18 cellular contexts compared by ENCODE assay signal in the genomic region with DNA sequence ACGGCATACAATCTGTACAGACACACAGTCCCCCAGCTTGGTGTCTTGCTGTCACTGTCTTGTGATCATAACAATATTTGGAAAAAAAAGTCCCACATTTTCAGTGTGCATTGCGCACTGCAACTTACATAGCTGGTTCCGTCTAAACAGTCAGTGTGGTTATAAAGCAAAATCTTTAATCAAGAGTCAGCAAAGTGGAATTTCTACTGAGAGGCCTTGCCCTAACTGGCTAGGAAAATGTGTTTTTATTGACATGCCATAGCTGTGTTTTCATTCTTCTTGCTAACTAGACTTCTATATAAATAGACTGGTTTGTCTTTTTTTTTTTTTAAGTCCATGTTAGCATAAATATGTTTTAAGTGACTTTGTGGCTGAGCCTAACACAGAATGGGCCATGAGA.
A peak's percentile ranks its signal among the peaks of the same experiment; 100 is the strongest.
DNase-seq lines count a peak whose midpoint lies in the region; FAIRE-seq and TF ChIP-seq lines count a peak whose summit lies in the region.
"Had no signal": no experiment of that assay in that cellular context is flagged by ENCODE, and none has a peak within 500 bp of the region (broad histone marks: within the 10 kb centered on the region; RNA-seq: fewer than 3 reads in every experiment).

No MANE protein-coding gene starts in this region.

- H3K4me1 ChIP-seq in astrocyte (ENCODE audit: insufficient read depth, low read length): peaks cover 3% of the 10 kb centered on the region
- peaks cover 28% of the 10 kb centered on the region for H3K4me1 ChIP-seq in skeletal muscle satellite cell (ENCODE audit: control insufficient read depth, insufficient read depth, low read length)
- peaks cover 4% of the 10 kb centered on the region for H3K4me1 ChIP-seq in vagina

- intact Hi-C loops in vagina (cut with DNase I): no loop called here

- H3K9me3 ChIP-seq in astrocyte (ENCODE audit: insufficient read depth, low read depth, low read length): no peaks in the 10 kb centered on the region
- no peaks in the 10 kb centered on the region for H3K9me3 ChIP-seq in skeletal muscle satellite cell (replicated peaks; ENCODE audit: low read length)
- H3K9me3 ChIP-seq in vagina: no peaks in the 10 kb centered on the region

- peak; percentile 90 for FAIRE-seq in astrocyte (lab: Jason Lieb, UNC)
- FAIRE-seq: GM12891, GM19239 had no signal

- H3K36me3 Mint-ChIP-seq in astrocyte (ENCODE audit: low read depth, unreplicated experiment): no peaks in the 10 kb centered on the region

- H3K36me3 ChIP-seq in astrocyte (ENCODE audit: insufficient read depth, low read length) (no peaks in the 10 kb centered on the region), skeletal muscle satellite cell (ENCODE audit: insufficient read depth, low read length) (no peaks in the 10 kb centered on the region), vagina (no peaks in the 10 kb centered on the region)

- H3K4me2 ChIP-seq in astrocyte (ENCODE audit: low read length) (no peak overlapping the region), skeletal muscle satellite cell (ENCODE audit: low read length) (peak overlapping the region; percentile 30)

- TF ChIP-seq POLR2A in vagina (IDR thresholded peaks at IDR 0.05): no peak

- no peak overlapping the region for H2AFZ ChIP-seq in astrocyte (ENCODE audit: low read depth, low read length)

- H3K27me3 ChIP-seq in astrocyte (ENCODE audit: insufficient read depth, low read length) (peaks cover 3% of the 10 kb centered on the region), skeletal muscle satellite cell (ENCODE audit: control insufficient read depth, insufficient read depth, low read length) (peaks cover 10% of the 10 kb centered on the region), vagina (no peaks in the 10 kb centered on the region)

- H3K79me2 ChIP-seq in astrocyte (ENCODE audit: insufficient read depth, low read length): no peaks in the 10 kb centered on the region

- H3K9ac ChIP-seq in astrocyte (ENCODE audit: low read length) (no peak overlapping the region), skeletal muscle satellite cell (ENCODE audit: low read depth, low read length) (no peak overlapping the region)

- H4K20me1 ChIP-seq in astrocyte (ENCODE audit: insufficient read depth, low read length): no peaks in the 10 kb centered on the region

- H3K27ac ChIP-seq in astrocyte (ENCODE audit: low read depth, low read length) (no peak overlapping the region), vagina (no peak overlapping the region)
- H3K27ac ChIP-seq: C4-2B, SK-N-MC had no signal

- no peak for TF ChIP-seq CTCF in astrocyte (IDR thresholded peaks at IDR 0.05; ENCODE audit: insufficient read depth, low read depth, low read length)
- TF ChIP-seq CTCF in fibroblast of villous mesenchyme (IDR thresholded peaks at IDR 0.05; ENCODE audit: insufficient read depth, low read depth, low read length): no peak
- TF ChIP-seq CTCF in vagina (IDR thresholded peaks at IDR 0.05): no peak

- H3K4me1 Mint-ChIP-seq in astrocyte (ENCODE audit: low read depth, unreplicated experiment): peaks cover 4% of the 10 kb centered on the region

- H3K9me3 Mint-ChIP-seq in astrocyte (ENCODE audit: unreplicated experiment): no peaks in the 10 kb centered on the region

- no peak overlapping the region for H3K27ac Mint-ChIP-seq in astrocyte (ENCODE audit: unreplicated experiment)

- H3K4me3 Mint-ChIP-seq in astrocyte (ENCODE audit: unreplicated experiment): no peak overlapping the region

- peak; percentile 49 for DNase-seq in GM04503 (ENCODE audit: low read depth)
- DNase-seq in astrocyte (ENCODE audit: low read depth): peak; percentile 57
- peak; percentile 74 for DNase-seq in fibroblast of villous mesenchyme (ENCODE audit: low read depth)
- no peak for DNase-seq in activated CD8-positive, alpha-beta memory T cell treated with anti-CD3 and anti-CD28 coated beads, Interleukin-2, amount 50 U/mL, for 4 hours
- no peak for DNase-seq in vagina (ENCODE audit: extremely low spot score in 2 of 2)
- DNase-seq in DMS 273 treated with DMSO at 0.1 percent for 48 hours (lab: John Stamatoyannopoulos, UW): no peak
- DNase-seq in Kasumi-1 (lab: John Stamatoyannopoulos, UW): no peak
- DNase-seq: DMS153; NCI-H1048; NCI-H345; NCI-H526 treated with DMSO at 0.1 percent for 48 hours; NK-92 treated with Interleukin-12 subunit alpha and Interleukin-12 subunit beta, amount 100 ng/mL, for 24 hours; PC-3 had no signal

- H3K27me3 Mint-ChIP-seq in astrocyte (ENCODE audit: low read depth, unreplicated experiment): peaks cover 19% of the 10 kb centered on the region

- H3K4me3 ChIP-seq in astrocyte (ENCODE audit: insufficient read depth, low read depth, low read length) (no peak overlapping the region), fibroblast of villous mesenchyme (ENCODE audit: low read depth, low read length) (no peak overlapping the region), skeletal muscle satellite cell (ENCODE audit: low read length) (no peak overlapping the region), vagina (no peak overlapping the region)
- H3K4me3 ChIP-seq: SK-N-MC had no signal

Comparison
In these comparisons a context has a peak if more than half of its experiments do, and no peak if none do; other contexts are left out.
1. DNase-seq: peak in GM04503 (single experiment), astrocyte (single experiment) and fibroblast of villous mesenchyme (single experiment); none in activated CD8-positive, alpha-beta memory T cell treated with anti-CD3 and anti-CD28 coated beads, Interleukin-2, amount 50 U/mL, for 4 hours (single experiment), vagina (0 of 2), DMS 273 treated with DMSO at 0.1 percent for 48 hours (single experiment) and Kasumi-1 (0 of 2).